27 cellular contexts compared by ENCODE assay signal in genomic region chr12:104257913-104258472, GRCh38.
"Had no signal": no experiment of that assay in that cellular context is flagged by ENCODE, and none has a peak within 500 bp of the region (broad histone marks: within the 10 kb centered on the region; RNA-seq: fewer than 3 reads in every experiment).

No MANE protein-coding gene starts in this region.

- H3K36me3 ChIP-seq: left ventricle myocardium inferior, ovary, suprapubic skin, thoracic aorta, tibial artery, upper lobe of right lung had no signal

- ATAC-seq: natural killer cell, sciatic nerve, upper lobe of right lung had no signal

- FAIRE-seq: islet of Langerhans, urothelium cell line had no signal

- H3K9me3 Mint-ChIP-seq: immature natural killer cell; mesothelial cell of epicardium; naive B cell; natural killer cell; nephron progenitor cell; stimulated activated naive CD8-positive, alpha-beta T cell treated with anti-CD3 and anti-CD28 coated beads, Interleukin-15, Interleukin-2, amounts not matched to agents 100 ng/mL and 50 ng/mL, for 24 hours had no signal

- H3K27ac Mint-ChIP-seq: immature natural killer cell; mesothelial cell of epicardium; natural killer cell; nephron progenitor cell; progenitor cell of endocrine pancreas; stimulated activated naive CD8-positive, alpha-beta T cell treated with anti-CD3 and anti-CD28 coated beads, Interleukin-15, Interleukin-2, amounts not matched to agents 100 ng/mL and 50 ng/mL, for 24 hours had no signal

- H3K4me1 ChIP-seq: left ventricle myocardium inferior, right atrium auricular region, upper lobe of right lung had no signal

- H3K4me3 Mint-ChIP-seq: immature natural killer cell; mesothelial cell of epicardium; naive B cell; natural killer cell; nephron progenitor cell; stimulated activated naive CD8-positive, alpha-beta T cell treated with anti-CD3 and anti-CD28 coated beads, Interleukin-15, Interleukin-2, amounts not matched to agents 100 ng/mL and 50 ng/mL, for 24 hours had no signal

- DNase-seq: hypothalamus; immature natural killer cell; left ventricle myocardium inferior; mesendoderm; naive B cell; natural killer cell; nephron progenitor cell; ovary; stimulated activated CD4-positive, alpha-beta T cell treated with anti-CD3 and anti-CD28 coated beads, Interleukin-12 subunit alpha, Interleukin-12 subunit beta, amount 100 ng/mL, for 4 hours; stimulated activated CD4-positive, alpha-beta T cell treated with anti-CD3 and anti-CD28 coated beads, Interleukin-15, amount 100 ng/mL, for 24 hours; stimulated activated CD4-positive, alpha-beta T cell treated with anti-CD3 and anti-CD28 coated beads, Interleukin-2, amount 100 ng/mL, for 24 hours; stimulated activated CD4-positive, alpha-beta T cell treated with anti-CD3 and anti-CD28 coated beads, Interleukin-4, amount 100 ng/mL, for 1 hour; stimulated activated naive CD4-positive, alpha-beta T cell; tibial artery; trophoblast cell; upper lobe of right lung had no signal

- H3K27ac ChIP-seq: left ventricle myocardium inferior, ovary, right atrium auricular region, suprapubic skin, thoracic aorta, tibial artery, upper lobe of right lung had no signal

- H3K4me3 ChIP-seq: left ventricle myocardium inferior, lung, ovary, right atrium auricular region, skin epidermis, suprapubic skin, thoracic aorta, tibial artery, upper lobe of right lung had no signal

- H3K4me1 Mint-ChIP-seq: immature natural killer cell, mesothelial cell of epicardium, naive B cell, natural killer cell, nephron progenitor cell had no signal

- H3K27me3 Mint-ChIP-seq: naive B cell; progenitor cell of endocrine pancreas; stimulated activated naive CD8-positive, alpha-beta T cell treated with anti-CD3 and anti-CD28 coated beads, Interleukin-15, Interleukin-2, amounts not matched to agents 100 ng/mL and 50 ng/mL, for 24 hours had no signal

- H3K27me3 ChIP-seq: ovary, right atrium auricular region, suprapubic skin, tibial artery, upper lobe of right lung had no signal

- H3K9me3 ChIP-seq: left ventricle myocardium inferior, ovary, right atrium auricular region, suprapubic skin, thoracic aorta, tibial artery, upper lobe of right lung had no signal

- H3K36me3 Mint-ChIP-seq: immature natural killer cell, mesothelial cell of epicardium, naive B cell, natural killer cell had no signal
